Comparison of ENCODE assay signal across 1 cellular context in the genomic region with DNA sequence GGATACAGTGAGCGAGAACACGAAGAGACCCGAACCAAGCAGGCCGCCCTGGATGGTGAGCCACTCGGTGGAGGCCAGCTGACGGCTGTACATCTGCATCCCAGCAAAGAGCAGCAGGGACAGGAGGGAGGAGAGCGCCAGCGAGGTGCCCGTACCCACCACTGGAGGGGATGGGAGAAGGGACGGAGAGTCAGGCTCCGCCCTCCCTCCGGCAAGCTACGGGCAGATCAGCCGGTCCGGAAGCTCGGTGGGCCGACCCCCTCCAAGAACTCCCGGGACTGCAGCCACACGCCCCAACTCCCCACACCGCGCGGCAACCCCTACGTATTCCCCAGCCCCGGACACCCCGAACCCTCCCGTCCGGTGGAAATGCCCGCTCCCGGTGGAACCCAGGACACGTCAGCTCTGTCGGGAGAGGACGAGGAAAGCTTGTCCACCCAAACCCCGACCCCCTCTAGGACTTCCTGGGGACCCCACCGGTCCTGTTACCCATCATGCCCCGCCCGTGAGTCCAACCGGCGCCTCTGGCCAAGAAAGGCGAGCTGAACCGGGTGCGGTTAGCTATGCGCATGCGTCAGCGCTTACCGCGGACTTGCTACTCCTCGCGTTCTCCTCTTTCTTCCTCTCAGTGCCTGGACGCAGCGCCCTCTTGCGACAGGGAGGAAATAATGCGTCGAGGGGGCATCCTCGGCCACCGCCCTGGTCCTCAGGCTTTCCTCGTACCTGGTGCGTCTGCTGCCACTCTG.
TF ChIP-seq lines count a peak whose summit lies in the region.

A gene (minus strand): TSS at position 573 of the 746 bp plus-strand sequence. CDS start 80 bp downstream, at position 493.

TF ChIP-seq in HepG2, 621 proteins besides CTCF, POLR2A, EP300 and RAD21 (continued from another document and continues in another):
- TF ChIP-seq ATF7-NPFF (CRISPR knock-in tag; IDR thresholded peaks at IDR 0.05; ENCODE audit: low read depth) = 0 out of 2 replicates have a peak, but pooled peaks have one; percentile 29
- TF ChIP-seq, protein P1, sequence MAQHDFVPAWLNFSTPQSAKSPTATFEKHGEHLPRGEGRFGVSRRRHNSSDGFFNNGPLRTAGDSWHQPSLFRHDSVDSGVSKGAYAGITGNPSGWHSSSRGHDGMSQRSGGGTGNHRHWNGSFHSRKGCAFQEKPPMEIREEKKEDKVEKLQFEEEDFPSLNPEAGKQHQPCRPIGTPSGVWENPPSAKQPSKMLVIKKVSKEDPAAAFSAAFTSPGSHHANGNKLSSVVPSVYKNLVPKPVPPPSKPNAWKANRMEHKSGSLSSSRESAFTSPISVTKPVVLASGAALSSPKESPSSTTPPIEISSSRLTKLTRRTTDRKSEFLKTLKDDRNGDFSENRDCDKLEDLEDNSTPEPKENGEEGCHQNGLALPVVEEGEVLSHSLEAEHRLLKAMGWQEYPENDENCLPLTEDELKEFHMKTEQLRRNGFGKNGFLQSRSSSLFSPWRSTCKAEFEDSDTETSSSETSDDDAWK (CRISPR knock-in tag; IDR thresholded peaks at IDR 0.05) = no peak
- no peak; the same call in 1 of the 2 replicates for TF ChIP-seq KLF6 (CRISPR knock-in tag; IDR thresholded peaks at IDR 0.05)
- no peak for TF ChIP-seq ZNF225 (CRISPR knock-in tag; IDR thresholded peaks at IDR 0.05)
- TF ChIP-seq, protein P2, sequence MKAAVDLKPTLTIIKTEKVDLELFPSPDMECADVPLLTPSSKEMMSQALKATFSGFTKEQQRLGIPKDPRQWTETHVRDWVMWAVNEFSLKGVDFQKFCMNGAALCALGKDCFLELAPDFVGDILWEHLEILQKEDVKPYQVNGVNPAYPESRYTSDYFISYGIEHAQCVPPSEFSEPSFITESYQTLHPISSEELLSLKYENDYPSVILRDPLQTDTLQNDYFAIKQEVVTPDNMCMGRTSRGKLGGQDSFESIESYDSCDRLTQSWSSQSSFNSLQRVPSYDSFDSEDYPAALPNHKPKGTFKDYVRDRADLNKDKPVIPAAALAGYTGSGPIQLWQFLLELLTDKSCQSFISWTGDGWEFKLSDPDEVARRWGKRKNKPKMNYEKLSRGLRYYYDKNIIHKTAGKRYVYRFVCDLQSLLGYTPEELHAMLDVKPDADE (CRISPR knock-in tag; IDR thresholded peaks at IDR 0.05) = no peak
- no peak for TF ChIP-seq CAMTA2 (CRISPR knock-in tag; IDR thresholded peaks at IDR 0.05; ENCODE audit: borderline replicate concordance)
- TF ChIP-seq HMGA1 (CRISPR knock-in tag; conservative IDR thresholded peaks at IDR 0.05) = no peak
- TF ChIP-seq KLF16 (CRISPR knock-in tag; IDR thresholded peaks at IDR 0.05) = peak in 1 of 2 experiments; percentile 70; a peak in 1 of 4 replicates
- TF ChIP-seq, protein P3, sequence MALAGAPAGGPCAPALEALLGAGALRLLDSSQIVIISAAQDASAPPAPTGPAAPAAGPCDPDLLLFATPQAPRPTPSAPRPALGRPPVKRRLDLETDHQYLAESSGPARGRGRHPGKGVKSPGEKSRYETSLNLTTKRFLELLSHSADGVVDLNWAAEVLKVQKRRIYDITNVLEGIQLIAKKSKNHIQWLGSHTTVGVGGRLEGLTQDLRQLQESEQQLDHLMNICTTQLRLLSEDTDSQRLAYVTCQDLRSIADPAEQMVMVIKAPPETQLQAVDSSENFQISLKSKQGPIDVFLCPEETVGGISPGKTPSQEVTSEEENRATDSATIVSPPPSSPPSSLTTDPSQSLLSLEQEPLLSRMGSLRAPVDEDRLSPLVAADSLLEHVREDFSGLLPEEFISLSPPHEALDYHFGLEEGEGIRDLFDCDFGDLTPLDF (CRISPR knock-in tag; IDR thresholded peaks at IDR 0.05) = peak; percentile 48; the same call in 1 of the 2 replicates
- TF ChIP-seq SIX4 (CRISPR knock-in tag; IDR thresholded peaks at IDR 0.05) = no peak; the same call in 1 of the 2 replicates
- no peak for TF ChIP-seq JARID2 (CRISPR knock-in tag; IDR thresholded peaks at IDR 0.05; ENCODE audit: insufficient replicate concordance)
- TF ChIP-seq STAG1 (CRISPR knock-in tag; IDR thresholded peaks at IDR 0.05) = peak; percentile 51
- peak; percentile 66; the same call in 1 of the 2 replicates for TF ChIP-seq ZNF326 (CRISPR knock-in tag; IDR thresholded peaks at IDR 0.05; ENCODE audit: borderline replicate concordance)
- peak; percentile 45 for TF ChIP-seq PTBP1 (IDR thresholded peaks at IDR 0.05; ENCODE audit: low read depth, low read length, poor library complexity, severe bottlenecking)
- TF ChIP-seq, protein P4, sequence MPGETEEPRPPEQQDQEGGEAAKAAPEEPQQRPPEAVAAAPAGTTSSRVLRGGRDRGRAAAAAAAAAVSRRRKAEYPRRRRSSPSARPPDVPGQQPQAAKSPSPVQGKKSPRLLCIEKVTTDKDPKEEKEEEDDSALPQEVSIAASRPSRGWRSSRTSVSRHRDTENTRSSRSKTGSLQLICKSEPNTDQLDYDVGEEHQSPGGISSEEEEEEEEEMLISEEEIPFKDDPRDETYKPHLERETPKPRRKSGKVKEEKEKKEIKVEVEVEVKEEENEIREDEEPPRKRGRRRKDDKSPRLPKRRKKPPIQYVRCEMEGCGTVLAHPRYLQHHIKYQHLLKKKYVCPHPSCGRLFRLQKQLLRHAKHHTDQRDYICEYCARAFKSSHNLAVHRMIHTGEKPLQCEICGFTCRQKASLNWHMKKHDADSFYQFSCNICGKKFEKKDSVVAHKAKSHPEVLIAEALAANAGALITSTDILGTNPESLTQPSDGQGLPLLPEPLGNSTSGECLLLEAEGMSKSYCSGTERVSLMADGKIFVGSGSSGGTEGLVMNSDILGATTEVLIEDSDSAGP (CRISPR knock-in tag; IDR thresholded peaks at IDR 0.05; ENCODE audit: borderline replicate concordance) = peak; percentile 79
- no peak for TF ChIP-seq RORA (CRISPR knock-in tag; IDR thresholded peaks at IDR 0.05)
- TF ChIP-seq ZNF549 (CRISPR knock-in tag; IDR thresholded peaks at IDR 0.05) = no peak
- no peak for TF ChIP-seq ZKSCAN5 (CRISPR knock-in tag; IDR thresholded peaks at IDR 0.05)
- no peak for TF ChIP-seq NR3C1 (CRISPR knock-in tag; IDR thresholded peaks at IDR 0.05)
- peak; percentile 85; the same call in 1 of the 2 replicates for TF ChIP-seq KDM5B (CRISPR knock-in tag; IDR thresholded peaks at IDR 0.05; ENCODE audit: borderline replicate concordance)
- TF ChIP-seq HNF4G (IDR thresholded peaks at IDR 0.05; ENCODE audit: borderline replicate concordance, low read depth, low read length) = no peak
- TF ChIP-seq HNF4G (CRISPR knock-in tag; IDR thresholded peaks at IDR 0.05; ENCODE audit: borderline replicate concordance, low read depth) = no peak
- TF ChIP-seq TSC22D2 (CRISPR knock-in tag; IDR thresholded peaks at IDR 0.05; ENCODE audit: borderline replicate concordance) = peak; percentile 82; the same call in 1 of the 2 replicates
- 0 out of 2 replicates have a peak, but pooled peaks have one; percentile 88 for TF ChIP-seq ZNF44 (CRISPR knock-in tag; IDR thresholded peaks at IDR 0.05)
- no peak for TF ChIP-seq RAD51 (IDR thresholded peaks at IDR 0.05; ENCODE audit: borderline replicate concordance)
- no peak for TF ChIP-seq ZFP41 (CRISPR knock-in tag; IDR thresholded peaks at IDR 0.05; ENCODE audit: borderline replicate concordance)
- TF ChIP-seq TAF1 (CRISPR knock-in tag; IDR thresholded peaks at IDR 0.05) = peak; percentile 81
- TF ChIP-seq ZNF777 (CRISPR knock-in tag; IDR thresholded peaks at IDR 0.05) = no peak; the same call in 1 of the 2 replicates
- TF ChIP-seq ATM (IDR thresholded peaks at IDR 0.05; ENCODE audit: borderline replicate concordance) = no peak
- peak; percentile 69; the same call in 1 of the 2 replicates for TF ChIP-seq EED (CRISPR knock-in tag; IDR thresholded peaks at IDR 0.05)
- no peak; the same call in 1 of the 2 replicates for TF ChIP-seq ZNF589 (CRISPR knock-in tag; conservative IDR thresholded peaks at IDR 0.05)
- no peak for TF ChIP-seq ZNF652 (CRISPR knock-in tag; IDR thresholded peaks at IDR 0.05; ENCODE audit: borderline replicate concordance, low read depth)
- TF ChIP-seq CHD2 (IDR thresholded peaks at IDR 0.05; ENCODE audit: low read depth, low read length) = peak; percentile 59; the same call in 1 of the 2 replicates
- TF ChIP-seq YEATS4 (CRISPR knock-in tag; IDR thresholded peaks at IDR 0.05; ENCODE audit: borderline replicate concordance) = no peak
- TF ChIP-seq FOXC1 (CRISPR knock-in tag; IDR thresholded peaks at IDR 0.05; ENCODE audit: borderline replicate concordance) = peak; percentile 40; the same call in 1 of the 2 replicates
- TF ChIP-seq, protein P5, sequence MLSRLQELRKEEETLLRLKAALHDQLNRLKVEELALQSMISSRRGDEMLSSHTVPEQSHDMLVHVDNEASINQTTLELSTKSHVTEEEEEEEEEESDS (CRISPR knock-in tag; IDR thresholded peaks at IDR 0.05; ENCODE audit: borderline replicate concordance) = no peak
- TF ChIP-seq, protein P6, sequence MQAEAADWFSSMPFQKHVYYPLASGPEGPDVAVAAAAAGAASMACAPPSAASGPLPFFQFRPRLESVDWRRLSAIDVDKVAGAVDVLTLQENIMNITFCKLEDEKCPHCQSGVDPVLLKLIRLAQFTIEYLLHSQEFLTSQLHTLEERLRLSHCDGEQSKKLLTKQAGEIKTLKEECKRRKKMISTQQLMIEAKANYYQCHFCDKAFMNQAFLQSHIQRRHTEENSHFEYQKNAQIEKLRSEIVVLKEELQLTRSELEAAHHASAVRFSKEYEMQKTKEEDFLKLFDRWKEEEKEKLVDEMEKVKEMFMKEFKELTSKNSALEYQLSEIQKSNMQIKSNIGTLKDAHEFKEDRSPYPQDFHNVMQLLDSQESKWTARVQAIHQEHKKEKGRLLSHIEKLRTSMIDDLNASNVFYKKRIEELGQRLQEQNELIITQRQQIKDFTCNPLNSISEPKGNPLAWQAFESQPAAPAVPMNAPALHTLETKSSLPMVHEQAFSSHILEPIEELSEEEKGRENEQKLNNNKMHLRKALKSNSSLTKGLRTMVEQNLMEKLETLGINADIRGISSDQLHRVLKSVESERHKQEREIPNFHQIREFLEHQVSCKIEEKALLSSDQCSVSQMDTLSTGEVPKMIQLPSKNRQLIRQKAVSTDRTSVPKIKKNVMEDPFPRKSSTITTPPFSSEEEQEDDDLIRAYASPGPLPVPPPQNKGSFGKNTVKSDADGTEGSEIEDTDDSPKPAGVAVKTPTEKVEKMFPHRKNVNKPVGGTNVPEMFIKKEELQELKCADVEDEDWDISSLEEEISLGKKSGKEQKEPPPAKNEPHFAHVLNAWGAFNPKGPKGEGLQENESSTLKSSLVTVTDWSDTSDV (CRISPR knock-in tag; IDR thresholded peaks at IDR 0.05) = no peak
- no peak for TF ChIP-seq ZBTB7A (CRISPR knock-in tag; IDR thresholded peaks at IDR 0.05)
- no peak for TF ChIP-seq ZNF329 (CRISPR knock-in tag; IDR thresholded peaks at IDR 0.05; ENCODE audit: low read depth)
- TF ChIP-seq ZNF256 (CRISPR knock-in tag; conservative IDR thresholded peaks at IDR 0.05) = peak; percentile 63; the same call in 1 of the 2 replicates
- TF ChIP-seq, protein P7, sequence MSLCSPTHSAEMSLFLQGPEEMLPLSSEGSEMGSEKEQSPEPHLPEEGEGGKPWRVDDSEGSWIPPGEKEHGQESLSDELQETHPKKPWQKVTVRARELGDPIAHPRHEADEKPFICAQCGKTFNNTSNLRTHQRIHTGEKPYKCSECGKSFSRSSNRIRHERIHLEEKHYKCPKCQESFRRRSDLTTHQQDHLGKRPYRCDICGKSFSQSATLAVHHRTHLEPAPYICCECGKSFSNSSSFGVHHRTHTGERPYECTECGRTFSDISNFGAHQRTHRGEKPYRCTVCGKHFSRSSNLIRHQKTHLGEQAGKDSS (CRISPR knock-in tag; IDR thresholded peaks at IDR 0.05; ENCODE audit: borderline replicate concordance, low read depth) = no peak; the same call in 1 of the 2 replicates
- TF ChIP-seq, protein P8, sequence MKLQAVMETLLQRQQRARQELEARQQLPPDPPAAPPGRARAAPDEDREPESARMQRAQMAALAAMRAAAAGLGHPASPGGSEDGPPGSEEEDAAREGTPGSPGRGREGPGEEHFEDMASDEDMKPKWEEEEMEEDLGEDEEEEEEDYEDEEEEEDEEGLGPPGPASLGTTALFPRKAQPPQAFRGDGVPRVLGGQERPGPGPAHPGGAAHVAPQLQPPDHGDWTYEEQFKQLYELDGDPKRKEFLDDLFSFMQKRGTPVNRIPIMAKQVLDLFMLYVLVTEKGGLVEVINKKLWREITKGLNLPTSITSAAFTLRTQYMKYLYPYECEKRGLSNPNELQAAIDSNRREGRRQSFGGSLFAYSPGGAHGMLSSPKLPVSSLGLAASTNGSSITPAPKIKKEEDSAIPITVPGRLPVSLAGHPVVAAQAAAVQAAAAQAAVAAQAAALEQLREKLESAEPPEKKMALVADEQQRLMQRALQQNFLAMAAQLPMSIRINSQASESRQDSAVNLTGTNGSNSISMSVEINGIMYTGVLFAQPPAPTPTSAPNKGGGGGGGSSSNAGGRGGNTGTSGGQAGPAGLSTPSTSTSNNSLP (IDR thresholded peaks at IDR 0.05; ENCODE audit: low read depth, low read length) = no peak
- no peak for TF ChIP-seq TBL1XR1 (IDR thresholded peaks at IDR 0.05; ENCODE audit: borderline replicate concordance, low read length, partially characterized antibody)
- TF ChIP-seq ZFP36L2 (CRISPR knock-in tag; IDR thresholded peaks at IDR 0.05) = no peak
- peak; percentile 47; the same call in 1 of the 2 replicates for TF ChIP-seq ATF1 (CRISPR knock-in tag; IDR thresholded peaks at IDR 0.05)
- no peak for TF ChIP-seq ZNF510 (CRISPR knock-in tag; IDR thresholded peaks at IDR 0.05; ENCODE audit: low read depth)
- 0 out of 2 replicates have a peak, but pooled peaks have one; percentile 38 for TF ChIP-seq ZFP37 (CRISPR knock-in tag; IDR thresholded peaks at IDR 0.05; ENCODE audit: borderline replicate concordance)
- TF ChIP-seq PLRG1 (conservative IDR thresholded peaks at IDR 0.05) = no peak
- no peak for TF ChIP-seq TOE1 (CRISPR knock-in tag; IDR thresholded peaks at IDR 0.05)
- TF ChIP-seq MTA3 (CRISPR knock-in tag; IDR thresholded peaks at IDR 0.05) = no peak
- no peak for TF ChIP-seq ZNF207 (IDR thresholded peaks at IDR 0.05; ENCODE audit: borderline replicate concordance)
- 0 out of 2 replicates have a peak, but pooled peaks have one; percentile 44 for TF ChIP-seq ZNF263 (CRISPR knock-in tag; IDR thresholded peaks at IDR 0.05)
- TF ChIP-seq, protein P9, sequence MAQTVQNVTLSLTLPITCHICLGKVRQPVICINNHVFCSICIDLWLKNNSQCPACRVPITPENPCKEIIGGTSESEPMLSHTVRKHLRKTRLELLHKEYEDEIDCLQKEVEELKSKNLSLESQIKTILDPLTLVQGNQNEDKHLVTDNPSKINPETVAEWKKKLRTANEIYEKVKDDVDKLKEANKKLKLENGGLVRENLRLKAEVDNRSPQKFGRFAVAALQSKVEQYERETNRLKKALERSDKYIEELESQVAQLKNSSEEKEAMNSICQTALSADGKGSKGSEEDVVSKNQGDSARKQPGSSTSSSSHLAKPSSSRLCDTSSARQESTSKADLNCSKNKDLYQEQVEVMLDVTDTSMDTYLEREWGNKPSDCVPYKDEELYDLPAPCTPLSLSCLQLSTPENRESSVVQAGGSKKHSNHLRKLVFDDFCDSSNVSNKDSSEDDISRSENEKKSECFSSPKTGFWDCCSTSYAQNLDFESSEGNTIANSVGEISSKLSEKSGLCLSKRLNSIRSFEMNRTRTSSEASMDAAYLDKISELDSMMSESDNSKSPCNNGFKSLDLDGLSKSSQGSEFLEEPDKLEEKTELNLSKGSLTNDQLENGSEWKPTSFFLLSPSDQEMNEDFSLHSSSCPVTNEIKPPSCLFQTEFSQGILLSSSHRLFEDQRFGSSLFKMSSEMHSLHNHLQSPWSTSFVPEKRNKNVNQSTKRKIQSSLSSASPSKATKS (CRISPR knock-in tag; IDR thresholded peaks at IDR 0.05) = no peak
- TF ChIP-seq NPAS2 (CRISPR knock-in tag; IDR thresholded peaks at IDR 0.05; ENCODE audit: borderline replicate concordance) = no peak
- no peak for TF ChIP-seq NONO (IDR thresholded peaks at IDR 0.05)
- peak; percentile 92 for TF ChIP-seq NONO (CRISPR knock-in tag; conservative IDR thresholded peaks at IDR 0.05)
- no peak for TF ChIP-seq MAFF (IDR thresholded peaks at IDR 0.05; ENCODE audit: low read depth, low read length)
- TF ChIP-seq BHLHE40 (IDR thresholded peaks at IDR 0.05; ENCODE audit: low read length) = no peak
